In genomic region chr10:60731134-60731883, GRCh38 we compare ENCODE assay signal across 8 cellular contexts. TPM values are rescaled to one million over a fixed set of nuclear protein-coding genes. Genes with fewer than 3 reads are reported as not detected.
A peak's percentile ranks its signal among the peaks of the same experiment; 100 is the strongest.
DNase-seq lines count a peak whose midpoint lies in the region; ATAC-seq and TF ChIP-seq lines count a peak whose summit lies in the region.

No MANE protein-coding gene starts in this region.

- H3K4me1 Mint-ChIP-seq in activated naive CD4-positive, alpha-beta T cell treated with anti-CD3 and anti-CD28 coated beads for 36 hours (ENCODE audit: low read depth) = peaks cover 40% of the 10 kb centered on the region
- peaks cover 20 to 31% of the 10 kb centered on the region in 2 donors for H3K4me1 Mint-ChIP-seq in natural killer cell

- no peaks in the 10 kb centered on the region for H3K36me3 Mint-ChIP-seq in activated naive CD4-positive, alpha-beta T cell treated with anti-CD3 and anti-CD28 coated beads for 36 hours (ENCODE audit: low read depth)
- no peaks in the 10 kb centered on the region for H3K36me3 Mint-ChIP-seq in natural killer cell

- peak; percentile 81 for ATAC-seq in GM19351 (IDR thresholded peaks at IDR 0.05; ENCODE audit: unreplicated experiment)
- ATAC-seq in HG03196 (IDR thresholded peaks at IDR 0.05; ENCODE audit: unreplicated experiment) = peak; percentile 77
- peak; percentile 35 to 52 (median 39) for ATAC-seq in natural killer cell
- no peak for ATAC-seq in SK-N-SH treated with all-trans-retinoic acid at 6 μM for 48 hours

- POLR2A ChIA-PET in A673 (lab: Charles Lee; ENCODE audit: low non-redundant PET) = no interaction called here

- no peaks in the 10 kb centered on the region for H3K27me3 ChIP-seq in A673 (replicated peaks; ENCODE audit: insufficient read depth, low read depth, low read length, poor library complexity)
- peaks cover 0 to 22% of the 10 kb centered on the region in 2 donors for H3K27me3 ChIP-seq in tibial artery

- H3K4me3 ChIP-seq in A673 (ENCODE audit: low read depth, low read length, poor library complexity, severe bottlenecking) (no peak overlapping the region), tibial artery (no peak overlapping the region)

- DNase-seq in A673 (ENCODE audit: low spot score) (no peak), natural killer cell (no peak), tibial artery (no peak), NCI-H345 (lab: John Stamatoyannopoulos, UW) (no peak)
- peak; percentile 41 for DNase-seq in activated naive CD4-positive, alpha-beta T cell treated with anti-CD3 and anti-CD28 coated beads for 36 hours

- H3K4me1 ChIP-seq in A673 (ENCODE audit: insufficient read depth, low read length, poor library complexity, severe bottlenecking) = no peaks in the 10 kb centered on the region
- H3K4me1 ChIP-seq in tibial artery = peaks cover 0 to 16% (median 10%) of the 10 kb centered on the region in 4 donors

- no peaks in the 10 kb centered on the region for H3K9me3 Mint-ChIP-seq in activated naive CD4-positive, alpha-beta T cell treated with anti-CD3 and anti-CD28 coated beads for 36 hours
- no peaks in the 10 kb centered on the region for H3K9me3 Mint-ChIP-seq in natural killer cell

- CTCF ChIA-PET in A673 (lab: Charles Lee) = no interaction called here
- CTCF ChIA-PET in activated naive CD4-positive, alpha-beta T cell treated with anti-CD3 and anti-CD28 coated beads for 36 hours (lab: Charles Lee) = interaction anchor here (0.6 to 1.2 kb wide), 2 partner anchors 9 to 629 kb away, joined by 3 read pairs; no protein-coding TSS in a partner anchor

- BruUV-seq in A673 (replicated peaks; lab: Mats Ljungman, UMichigan) = TSS peak; percentile 39

- no peaks in the 10 kb centered on the region for H3K36me3 ChIP-seq in A673 (ENCODE audit: insufficient read depth, low read length, poor library complexity, severe bottlenecking)
- H3K36me3 ChIP-seq in tibial artery = no peaks in the 10 kb centered on the region

- no peak overlapping the region for H3K27ac ChIP-seq in A673 (ENCODE audit: low read depth, low read length, poor library complexity, severe bottlenecking)
- no peak overlapping the region for H3K27ac ChIP-seq in tibial artery

- H3K27me3 Mint-ChIP-seq in activated naive CD4-positive, alpha-beta T cell treated with anti-CD3 and anti-CD28 coated beads for 36 hours (ENCODE audit: low read depth) = peaks cover 4% of the 10 kb centered on the region
- peaks cover 0 to 15% of the 10 kb centered on the region in 2 donors for H3K27me3 Mint-ChIP-seq in natural killer cell (ENCODE audit: low read depth in 2 of 2)

- peak overlapping the region; percentile 84 for H3K4me3 Mint-ChIP-seq in activated naive CD4-positive, alpha-beta T cell treated with anti-CD3 and anti-CD28 coated beads for 36 hours
- H3K4me3 Mint-ChIP-seq in natural killer cell = peak overlapping the region; percentile 92

- H3K9me3 ChIP-seq in A673 (ENCODE audit: low read depth, low read length, poor library complexity, severe bottlenecking) (no peaks in the 10 kb centered on the region), tibial artery (no peaks in the 10 kb centered on the region)

- TF ChIP-seq CTCF in A673 (conservative IDR thresholded peaks at IDR 0.05; ENCODE audit: low read depth, low read length) (no peak), natural killer cell (IDR thresholded peaks at IDR 0.05) (no peak), tibial artery (IDR thresholded peaks at IDR 0.05) (no peak)

- intact Hi-C loops in A673 (cut with micrococcal nuclease; ENCODE audit: unreplicated experiment) (no loop called here), natural killer cell (cut with micrococcal nuclease) (no loop called here), tibial artery (cut with DNase I; ENCODE audit: low total_unique reads) (no loop called here)
- intact Hi-C loops in activated naive CD4-positive, alpha-beta T cell treated with anti-CD3 and anti-CD28 coated beads for 36 hours (cut with micrococcal nuclease) = loop anchor here (1.0 kb wide), 1 partner anchor 47 kb away; the partner anchor contains the start of gene CDK1

- H3K27ac Mint-ChIP-seq in activated naive CD4-positive, alpha-beta T cell treated with anti-CD3 and anti-CD28 coated beads for 36 hours = peak overlapping the region; percentile 75
- peak overlapping the region; percentile 1 to 86 for H3K27ac Mint-ChIP-seq in natural killer cell

TF ChIP-seq in SK-N-SH treated with all-trans-retinoic acid at 6 μM for 48 hours, 23 proteins besides CTCF, POLR2A, EP300 and RAD21:
- TF ChIP-seq ISL1 (CRISPR knock-in tag; IDR thresholded peaks at IDR 0.05) (no peak), ZNF565 (CRISPR knock-in tag; conservative IDR thresholded peaks at IDR 0.05; ENCODE audit: low read depth) (no peak), ZNF8 (CRISPR knock-in tag; IDR thresholded peaks at IDR 0.05) (no peak), CSDC2 (CRISPR knock-in tag; IDR thresholded peaks at IDR 0.05) (no peak), POU6F1 (CRISPR knock-in tag; IDR thresholded peaks at IDR 0.05; ENCODE audit: borderline replicate concordance, low read depth) (no peak), ESRRG (CRISPR knock-in tag; IDR thresholded peaks at IDR 0.05) (no peak), ZC3H10 (CRISPR knock-in tag; IDR thresholded peaks at IDR 0.05) (no peak), PATZ1 (CRISPR knock-in tag; IDR thresholded peaks at IDR 0.05; ENCODE audit: borderline replicate concordance) (no peak)

RNA-seq across cellular contexts. Expression of gene CDK1, which starts 47.0 kb away (rescaled TPM):
- 153 and 168 TPM in 2 replicates for total RNA-seq in A673 (2021)
- total RNA-seq in activated naive CD4-positive, alpha-beta T cell treated with anti-CD3 and anti-CD28 coated beads for 36 hours = 100 to 1,000 TPM; 173 to 180 TPM
- total RNA-seq in natural killer cell = 1 to 10 TPM; 1.1 to 2.4 (median 1.9) TPM

Comparison
In these comparisons a context has a peak if more than half of its experiments do, and no peak if none do; other contexts are left out.
1. RNA of gene CDK1, which starts 47.0 kb away (total RNA-seq): 173 to 180 TPM in activated naive CD4-positive, alpha-beta T cell treated with anti-CD3 and anti-CD28 coated beads for 36 hours and 153 to 168 TPM in A673; 1.1 to 2.4 TPM in natural killer cell; every median in the first group is over 10 times any median in the second.